ENCODE assay signal across 8 cellular contexts in genomic region chr12:8389296-8389695, GRCh38.
A peak's percentile ranks its signal among the peaks of the same experiment; 100 is the strongest.
DNase-seq lines count a peak whose midpoint lies in the region; ATAC-seq and TF ChIP-seq lines count a peak whose summit lies in the region.
"Not testable (repeated sequence)": the region's sequence is repeated elsewhere in the genome, so short reads cannot be mapped to it uniquely, and the experiment has no call there.

No MANE protein-coding gene starts in this region.

- not testable (repeated sequence) for H3K4me1 Mint-ChIP-seq in CD8-positive, alpha-beta memory T cell; IgD-negative memory B cell; activated CD4-positive, alpha-beta T cell treated with anti-CD3 and anti-CD28 coated beads, Interleukin-2, amount 10 ng/mL, durations not matched to agents 7 days and 5 days; activated naive CD8-positive, alpha-beta T cell (ENCODE audit: low read depth); endothelial cell (ENCODE audit: unreplicated experiment); memory B cell; nephron progenitor cell; type B pancreatic cell (ENCODE audit: unreplicated experiment)

- H3K9me3 ChIP-seq in CD8-positive, alpha-beta memory T cell (ENCODE audit: low read length): not testable (repeated sequence)

- not testable (repeated sequence) for H3K9me3 Mint-ChIP-seq in CD8-positive, alpha-beta memory T cell; IgD-negative memory B cell; activated CD4-positive, alpha-beta T cell treated with anti-CD3 and anti-CD28 coated beads, Interleukin-2, amount 10 ng/mL, durations not matched to agents 7 days and 5 days; activated naive CD8-positive, alpha-beta T cell (ENCODE audit: low read depth); endothelial cell (ENCODE audit: unreplicated experiment); memory B cell; nephron progenitor cell; type B pancreatic cell

- not testable (repeated sequence) for ATAC-seq in memory B cell (ENCODE audit: low read depth)

- CTCF ChIA-PET in CD8-positive, alpha-beta memory T cell (lab: Charles Lee): interaction anchor here (1.0 to 1.1 kb wide), 2 partner anchors 108 to 146 kb away, joined by 3 read pairs; no protein-coding TSS in a partner anchor
- CTCF ChIA-PET in activated CD4-positive, alpha-beta T cell treated with anti-CD3 and anti-CD28 coated beads, Interleukin-2, amount 10 ng/mL, durations not matched to agents 7 days and 5 days (lab: Charles Lee): not testable (repeated sequence)

- H3K27me3 Mint-ChIP-seq in CD8-positive, alpha-beta memory T cell: peaks cover 0 to 25% of the 10 kb centered on the region in 2 donors
- not testable (repeated sequence) for H3K27me3 Mint-ChIP-seq in IgD-negative memory B cell; activated naive CD8-positive, alpha-beta T cell; endothelial cell (ENCODE audit: unreplicated experiment); memory B cell
- peaks cover 26% of the 10 kb centered on the region for H3K27me3 Mint-ChIP-seq in activated CD4-positive, alpha-beta T cell treated with anti-CD3 and anti-CD28 coated beads, Interleukin-2, amount 10 ng/mL, durations not matched to agents 7 days and 5 days
- peaks cover 62% of the 10 kb centered on the region for H3K27me3 Mint-ChIP-seq in nephron progenitor cell (ENCODE audit: low read depth, poor library complexity)
- H3K27me3 Mint-ChIP-seq in type B pancreatic cell: peaks cover 46% of the 10 kb centered on the region

- H3K4me3 Mint-ChIP-seq in CD8-positive, alpha-beta memory T cell: peak overlapping the region; percentile 40 to 82 (median 57)
- H3K4me3 Mint-ChIP-seq in IgD-negative memory B cell (peak overlapping the region; percentile 17 to 90 (median 53)), endothelial cell (ENCODE audit: unreplicated experiment) (peak overlapping the region; percentile 47), memory B cell (peak overlapping the region; percentile 62), nephron progenitor cell (peak overlapping the region; percentile 75), type B pancreatic cell (peak overlapping the region; percentile 79)
- H3K4me3 Mint-ChIP-seq in activated CD4-positive, alpha-beta T cell treated with anti-CD3 and anti-CD28 coated beads, Interleukin-2, amount 10 ng/mL, durations not matched to agents 7 days and 5 days: peak overlapping the region; percentile 30
- peak overlapping the region; percentile 74 for H3K4me3 Mint-ChIP-seq in activated naive CD8-positive, alpha-beta T cell

- H3K36me3 ChIP-seq in CD8-positive, alpha-beta memory T cell (ENCODE audit: insufficient read depth, low read length): not testable (repeated sequence)

- DNase-seq in CD8-positive, alpha-beta memory T cell; activated CD4-positive, alpha-beta T cell treated with anti-CD3 and anti-CD28 coated beads, Interleukin-2, amount 10 ng/mL, durations not matched to agents 7 days and 5 days; endothelial cell (ENCODE audit: low spot score); memory B cell (ENCODE audit: low spot score in 2 of 2); nephron progenitor cell; type B pancreatic cell (ENCODE audit: extremely low spot score, unreplicated experiment): not testable (repeated sequence)

- not testable (repeated sequence) for H3K27me3 ChIP-seq in CD8-positive, alpha-beta memory T cell (ENCODE audit: insufficient read depth, low read length, poor library complexity, severe bottlenecking)

- not testable (repeated sequence) for H3K27ac ChIP-seq in CD8-positive, alpha-beta memory T cell (ENCODE audit: low read depth, low read length)

- H3K27ac Mint-ChIP-seq in CD8-positive, alpha-beta memory T cell; IgD-negative memory B cell; activated CD4-positive, alpha-beta T cell treated with anti-CD3 and anti-CD28 coated beads, Interleukin-2, amount 10 ng/mL, durations not matched to agents 7 days and 5 days; activated naive CD8-positive, alpha-beta T cell; endothelial cell (ENCODE audit: unreplicated experiment); memory B cell; nephron progenitor cell; type B pancreatic cell: not testable (repeated sequence)

- H3K36me3 Mint-ChIP-seq in CD8-positive, alpha-beta memory T cell; IgD-negative memory B cell; activated CD4-positive, alpha-beta T cell treated with anti-CD3 and anti-CD28 coated beads, Interleukin-2, amount 10 ng/mL, durations not matched to agents 7 days and 5 days (ENCODE audit: low read depth); activated naive CD8-positive, alpha-beta T cell; endothelial cell (ENCODE audit: low read depth, unreplicated experiment); memory B cell; nephron progenitor cell (ENCODE audit: low read depth); type B pancreatic cell: not testable (repeated sequence)

- H3K4me1 ChIP-seq in CD8-positive, alpha-beta memory T cell (ENCODE audit: insufficient read depth, low read length): not testable (repeated sequence)

- H3K4me3 ChIP-seq in CD8-positive, alpha-beta memory T cell (ENCODE audit: low read length): not testable (repeated sequence)

- TF ChIP-seq CTCF in endothelial cell (IDR thresholded peaks at IDR 0.05; ENCODE audit: unreplicated experiment); nephron progenitor cell (IDR thresholded peaks at IDR 0.05); type B pancreatic cell (conservative IDR thresholded peaks at IDR 0.05): not testable (repeated sequence)

- POLR2A ChIA-PET in CD8-positive, alpha-beta memory T cell (lab: Charles Lee); activated CD4-positive, alpha-beta T cell treated with anti-CD3 and anti-CD28 coated beads, Interleukin-2, amount 10 ng/mL, durations not matched to agents 7 days and 5 days (lab: Charles Lee): not testable (repeated sequence)
